ENCODE assay signal across 19 cellular contexts in the genomic region with DNA sequence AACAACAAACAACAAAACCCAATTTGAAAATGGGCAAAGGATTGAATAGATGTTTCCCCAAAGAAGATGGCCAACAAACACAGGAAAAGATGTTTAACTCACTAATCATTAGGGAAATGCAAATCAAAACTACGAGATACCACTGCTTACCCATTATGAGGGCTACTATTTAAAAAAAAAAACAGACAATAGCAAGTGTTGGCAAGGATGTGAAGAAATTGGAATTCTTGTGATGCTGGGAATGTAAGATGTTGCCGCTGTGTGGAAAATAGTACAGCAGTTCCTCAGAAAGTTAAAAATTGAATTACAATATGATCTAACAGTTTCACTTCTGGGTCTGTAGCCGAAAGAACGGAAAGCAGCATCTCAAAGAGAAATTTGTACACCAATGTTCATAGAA.
DNase-seq lines count a peak whose midpoint lies in the region; ATAC-seq, FAIRE-seq and TF ChIP-seq lines count a peak whose summit lies in the region.
"Had no signal": no experiment of that assay in that cellular context is flagged by ENCODE, and none has a peak within 500 bp of the region (broad histone marks: within the 10 kb centered on the region; RNA-seq: fewer than 3 reads in every experiment).

No MANE protein-coding gene starts in this region.

- H3K4me1 ChIP-seq in A549 (no peaks in the 10 kb centered on the region), MM.1S (ENCODE audit: low read length) (peaks cover 38% of the 10 kb centered on the region)
- H3K4me1 ChIP-seq: Caco-2 had no signal

- peaks cover 14% of the 10 kb centered on the region for H3K79me2 ChIP-seq in MM.1S (ENCODE audit: low read length)

- no peak for TF ChIP-seq POLR2A in A549 (IDR thresholded peaks at IDR 0.05; ENCODE audit: low read length)

- DNase-seq in A549 (ENCODE audit: low read depth in 1 of 2, low spot score in 1 of 2) (no peak), CD14-positive monocyte (ENCODE audit: low spot score) (no peak), MM.1S (no peak), activated B cell treated with CpG ODN at 0.5 μM for 24 hours (no peak), RPMI8226 (no peak), coronary artery (ENCODE audit: low spot score) (no peak), osteocyte (ENCODE audit: extremely low spot score, unreplicated experiment) (no peak)
- DNase-seq: Caco-2, MG63, NCI-H1417 treated with DMSO at 0.1 percent for 48 hours, NCI-H2029, NCI-H2171 treated with DMSO at 0.1 percent for 48 hours, NCI-H774, SJCRH30 had no signal

- no peaks in the 10 kb centered on the region for H3K27me3 ChIP-seq in MM.1S (replicated peaks; ENCODE audit: insufficient read depth, low read length)
- H3K27me3 ChIP-seq: BLaER1, MG63, SJCRH30 had no signal

- no peak overlapping the region for H3K9ac ChIP-seq in MM.1S (ENCODE audit: low read length)
- H3K9ac ChIP-seq: BLaER1 had no signal

- intact Hi-C loops in CD14-positive monocyte (cut with micrococcal nuclease) (loop anchor here (5.0 to 10.0 kb wide), 2 partner anchors 55 to 77 kb away; no protein-coding TSS in a partner anchor), activated B cell treated with CpG ODN at 0.5 μM for 24 hours (cut with micrococcal nuclease) (loop anchor here (5.0 to 10.0 kb wide), 2 partner anchors 57 to 205 kb away; no protein-coding TSS in a partner anchor)

- peaks cover 25% of the 10 kb centered on the region for H3K9me3 ChIP-seq in A549
- no peaks in the 10 kb centered on the region for H3K9me3 ChIP-seq in MM.1S (replicated peaks; ENCODE audit: insufficient read depth, low read length)
- H3K9me3 ChIP-seq: Caco-2 had no signal

- TF ChIP-seq CTCF in A549 (IDR thresholded peaks at IDR 0.05) (no peak), CD14-positive monocyte (IDR thresholded peaks at IDR 0.05) (no peak), MM.1S (IDR thresholded peaks at IDR 0.05; ENCODE audit: low read length) (no peak), activated B cell treated with CpG ODN at 0.5 μM for 24 hours (IDR thresholded peaks at IDR 0.05) (no peak), coronary artery (IDR thresholded peaks at IDR 0.05) (no peak), osteocyte (IDR thresholded peaks at IDR 0.05) (no peak)

- CTCF ChIA-PET in A549 (lab: Yijun Ruan, JAX), result interaction anchor here (0.6 kb wide), 1 partner anchor 108 kb away, joined by 4 read pairs; no protein-coding TSS in a partner anchor
- CTCF ChIA-PET in activated B cell treated with CpG ODN at 0.5 μM for 24 hours (lab: Charles Lee), result interaction anchor here (1.0 kb wide), 1 partner anchor 126 kb away, joined by 3 read pairs; no protein-coding TSS in a partner anchor

- POLR2A ChIA-PET in A549 (lab: Yijun Ruan, JAX), result no interaction called here
- POLR2A ChIA-PET in activated B cell treated with CpG ODN at 0.5 μM for 24 hours (lab: Charles Lee), result interaction anchor here (0.6 to 1.0 kb wide), 3 partner anchors 20 to 1884 kb away, joined by 4 read pairs; no protein-coding TSS in a partner anchor

- H3K36me3 ChIP-seq in MM.1S (replicated peaks; ENCODE audit: insufficient read depth, low read length), result no peaks in the 10 kb centered on the region
- H3K36me3 ChIP-seq: BLaER1, HAP-1, MG63, SJCRH30 had no signal

- H3F3A ChIP-seq in MM.1S (ENCODE audit: insufficient read depth, low read length), result peaks cover 39% of the 10 kb centered on the region

- no peaks in the 10 kb centered on the region for H3K9me2 ChIP-seq in MM.1S (replicated peaks; ENCODE audit: insufficient read depth, low read length)

- H3K4me3 Mint-ChIP-seq in CD14-positive monocyte, result peak overlapping the region in 1 of 2 donors; percentile 64
- H3K4me3 Mint-ChIP-seq in activated B cell treated with CpG ODN at 0.5 μM for 24 hours, result peak overlapping the region; percentile 12
- H3K4me3 Mint-ChIP-seq in osteocyte (ENCODE audit: unreplicated experiment), result no peak overlapping the region

- no peak for FAIRE-seq in A549 (lab: Jason Lieb, UNC)
- FAIRE-seq: GM12892, GM19239, K562 had no signal

- H3K27me3 Mint-ChIP-seq in CD14-positive monocyte (ENCODE audit: low read depth in 3 of 3) (peaks cover 0 to 3% (median 1%) of the 10 kb centered on the region in 3 donors), activated B cell treated with CpG ODN at 0.5 μM for 24 hours (no peaks in the 10 kb centered on the region), osteocyte (ENCODE audit: unreplicated experiment) (no peaks in the 10 kb centered on the region)

- WGBS in A549 (ENCODE audit: missing lambda C conversion rate), result 68% methylated on average over 4 of the region's 4 CpGs

- H3K27ac Mint-ChIP-seq in CD14-positive monocyte, result peak overlapping the region in 4 of 7 donors; percentile 20 to 52 (median 28)
- peak overlapping the region; percentile 74 for H3K27ac Mint-ChIP-seq in activated B cell treated with CpG ODN at 0.5 μM for 24 hours
- H3K27ac Mint-ChIP-seq in osteocyte (ENCODE audit: unreplicated experiment), result no peak overlapping the region

- no peak overlapping the region for H3K4me3 ChIP-seq in A549
- H3K4me3 ChIP-seq in MM.1S (ENCODE audit: low read length), result no peak overlapping the region
- H3K4me3 ChIP-seq in coronary artery, result no peak overlapping the region
- H3K4me3 ChIP-seq: BLaER1, HAP-1, K562, MG63, SJCRH30 had no signal

- peaks cover 65% of the 10 kb centered on the region for H3K4me1 Mint-ChIP-seq in CD14-positive monocyte
- H3K4me1 Mint-ChIP-seq in activated B cell treated with CpG ODN at 0.5 μM for 24 hours, result peaks cover 71% of the 10 kb centered on the region
- peaks cover 40% of the 10 kb centered on the region for H3K4me1 Mint-ChIP-seq in osteocyte (ENCODE audit: unreplicated experiment)

- no peak overlapping the region for H3K4me2 ChIP-seq in A549
- H3K4me2 ChIP-seq in MM.1S (ENCODE audit: low read depth, low read length), result 0 out of 2 replicates have a peak overlapping the region, but pooled peaks have one; percentile 1

- H3K27ac ChIP-seq in A549 (no peak overlapping the region), MM.1S (ENCODE audit: low read length) (no peak overlapping the region), coronary artery (no peak overlapping the region)
- H3K27ac ChIP-seq: SJCRH30 had no signal

- ATAC-seq in A549, result no peak
- ATAC-seq in activated B cell treated with CpG ODN at 0.5 μM for 24 hours (ENCODE audit: low read depth), result no peak
- ATAC-seq: K562 had no signal

- H3K9me3 Mint-ChIP-seq in CD14-positive monocyte, result peaks cover 0 to 2% (median 0%) of the 10 kb centered on the region in 7 donors
- no peaks in the 10 kb centered on the region for H3K9me3 Mint-ChIP-seq in activated B cell treated with CpG ODN at 0.5 μM for 24 hours
- no peaks in the 10 kb centered on the region for H3K9me3 Mint-ChIP-seq in osteocyte (ENCODE audit: unreplicated experiment)

- peaks cover 0 to 4% of the 10 kb centered on the region in 2 donors for H3K36me3 Mint-ChIP-seq in CD14-positive monocyte
- H3K36me3 Mint-ChIP-seq in activated B cell treated with CpG ODN at 0.5 μM for 24 hours (ENCODE audit: low read depth), result no peaks in the 10 kb centered on the region
- H3K36me3 Mint-ChIP-seq in osteocyte (ENCODE audit: unreplicated experiment), result no peaks in the 10 kb centered on the region

- TF ChIP-seq RAD21 in A549 (conservative IDR thresholded peaks at IDR 0.05 in 1 of 2, IDR thresholded peaks at IDR 0.05 in 1 of 2), result no peak

- H4K20me1 ChIP-seq in MM.1S (ENCODE audit: insufficient read depth, low read length), result no peaks in the 10 kb centered on the region
- H4K20me1 ChIP-seq: BLaER1 had no signal

- no peak overlapping the region for H2AFZ ChIP-seq in MM.1S (ENCODE audit: low read length)

- no peak for TF ChIP-seq EP300 in A549 (IDR thresholded peaks at IDR 0.05)

TF ChIP-seq in A549, 52 proteins besides CTCF, POLR2A, EP300 and RAD21:
- TF ChIP-seq ZFP36 (IDR thresholded peaks at IDR 0.05; ENCODE audit: borderline replicate concordance, partially characterized antibody) (peak; percentile 23), HDAC2 (IDR thresholded peaks at IDR 0.05) (no peak), HOXA7 (CRISPR knock-in tag; IDR thresholded peaks at IDR 0.05) (no peak), FOXS1 (CRISPR knock-in tag; IDR thresholded peaks at IDR 0.05) (no peak), HEYL (CRISPR knock-in tag; IDR thresholded peaks at IDR 0.05) (no peak)
- TF ChIP-seq, protein P1, sequence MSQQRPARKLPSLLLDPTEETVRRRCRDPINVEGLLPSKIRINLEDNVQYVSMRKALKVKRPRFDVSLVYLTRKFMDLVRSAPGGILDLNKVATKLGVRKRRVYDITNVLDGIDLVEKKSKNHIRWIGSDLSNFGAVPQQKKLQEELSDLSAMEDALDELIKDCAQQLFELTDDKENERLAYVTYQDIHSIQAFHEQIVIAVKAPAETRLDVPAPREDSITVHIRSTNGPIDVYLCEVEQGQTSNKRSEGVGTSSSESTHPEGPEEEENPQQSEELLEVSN (IDR thresholded peaks at IDR 0.05; ENCODE audit: borderline replicate concordance, low read depth), result no peak
- TF ChIP-seq, protein P2, sequence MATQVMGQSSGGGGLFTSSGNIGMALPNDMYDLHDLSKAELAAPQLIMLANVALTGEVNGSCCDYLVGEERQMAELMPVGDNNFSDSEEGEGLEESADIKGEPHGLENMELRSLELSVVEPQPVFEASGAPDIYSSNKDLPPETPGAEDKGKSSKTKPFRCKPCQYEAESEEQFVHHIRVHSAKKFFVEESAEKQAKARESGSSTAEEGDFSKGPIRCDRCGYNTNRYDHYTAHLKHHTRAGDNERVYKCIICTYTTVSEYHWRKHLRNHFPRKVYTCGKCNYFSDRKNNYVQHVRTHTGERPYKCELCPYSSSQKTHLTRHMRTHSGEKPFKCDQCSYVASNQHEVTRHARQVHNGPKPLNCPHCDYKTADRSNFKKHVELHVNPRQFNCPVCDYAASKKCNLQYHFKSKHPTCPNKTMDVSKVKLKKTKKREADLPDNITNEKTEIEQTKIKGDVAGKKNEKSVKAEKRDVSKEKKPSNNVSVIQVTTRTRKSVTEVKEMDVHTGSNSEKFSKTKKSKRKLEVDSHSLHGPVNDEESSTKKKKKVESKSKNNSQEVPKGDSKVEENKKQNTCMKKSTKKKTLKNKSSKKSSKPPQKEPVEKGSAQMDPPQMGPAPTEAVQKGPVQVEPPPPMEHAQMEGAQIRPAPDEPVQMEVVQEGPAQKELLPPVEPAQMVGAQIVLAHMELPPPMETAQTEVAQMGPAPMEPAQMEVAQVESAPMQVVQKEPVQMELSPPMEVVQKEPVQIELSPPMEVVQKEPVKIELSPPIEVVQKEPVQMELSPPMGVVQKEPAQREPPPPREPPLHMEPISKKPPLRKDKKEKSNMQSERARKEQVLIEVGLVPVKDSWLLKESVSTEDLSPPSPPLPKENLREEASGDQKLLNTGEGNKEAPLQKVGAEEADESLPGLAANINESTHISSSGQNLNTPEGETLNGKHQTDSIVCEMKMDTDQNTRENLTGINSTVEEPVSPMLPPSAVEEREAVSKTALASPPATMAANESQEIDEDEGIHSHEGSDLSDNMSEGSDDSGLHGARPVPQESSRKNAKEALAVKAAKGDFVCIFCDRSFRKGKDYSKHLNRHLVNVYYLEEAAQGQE (IDR thresholded peaks at IDR 0.05), result no peak
